9 cellular contexts compared by ENCODE assay signal in genomic region chr12:89461190-89461589, GRCh38.
DNase-seq lines count a peak whose midpoint lies in the region; ATAC-seq, FAIRE-seq and TF ChIP-seq lines count a peak whose summit lies in the region.
"Had no signal": no experiment of that assay in that cellular context is flagged by ENCODE, and none has a peak within 500 bp of the region (broad histone marks: within the 10 kb centered on the region; RNA-seq: fewer than 3 reads in every experiment).

No MANE protein-coding gene starts in this region.

- peak; percentile 59 for DNase-seq in A673 (ENCODE audit: low spot score)
- no peak for DNase-seq in colonic mucosa
- no peak for DNase-seq in SK-N-DZ (ENCODE audit: low spot score)
- no peak for DNase-seq in NCI-H2081 treated with DMSO at 0.1 percent for 48 hours (lab: John Stamatoyannopoulos, UW)
- DNase-seq in HTR-8/SVneo (ENCODE audit: insufficient read length, low spot score), result no peak
- DNase-seq in naive thymus-derived CD4-positive, alpha-beta T cell, result no peak

- CTCF ChIA-PET in A673 (lab: Charles Lee), result interaction anchor here (0.8 to 5.5 kb wide), 2 partner anchors 414 to 443 kb away, joined by 5 to 34 read pairs; no protein-coding TSS in a partner anchor
- CTCF ChIA-PET in naive thymus-derived CD4-positive, alpha-beta T cell (lab: Charles Lee), result interaction anchor here (1.0 to 4.9 kb wide), 14 partner anchors 9 to 443 kb away, joined by 3 to 50 read pairs (median 6); partner anchors contain the start of gene GALNT4

- H3K4me3 Mint-ChIP-seq in naive thymus-derived CD4-positive, alpha-beta T cell, result peak overlapping the region in 1 of 10 donors; percentile 81

- TF ChIP-seq CTCF in A673 (conservative IDR thresholded peaks at IDR 0.05; ENCODE audit: low read depth, low read length) (no peak), colonic mucosa (IDR thresholded peaks at IDR 0.05) (no peak)

- BruUV-seq in A673 (replicated peaks; lab: Mats Ljungman, UMichigan), result TSS peak; percentile 55

- no peak for FAIRE-seq in HTR-8/SVneo (lab: Jason Lieb, UNC)

- peak overlapping the region in 1 of 9 donors; percentile 16 for H3K27ac Mint-ChIP-seq in naive thymus-derived CD4-positive, alpha-beta T cell

- H3K36me3 ChIP-seq in A673 (ENCODE audit: insufficient read depth, low read length, poor library complexity, severe bottlenecking) (no peaks in the 10 kb centered on the region), colonic mucosa (no peaks in the 10 kb centered on the region), mesodermal cell (ENCODE audit: control insufficient read depth, insufficient read depth, low read length) (peaks cover 3% of the 10 kb centered on the region)
- H3K36me3 ChIP-seq in naive thymus-derived CD4-positive, alpha-beta T cell (ENCODE audit: control insufficient read depth in 2 of 3, insufficient read depth in 3 of 3, low read length in 3 of 3), result no peaks in the 10 kb centered on the region

- peak; percentile 15 for ATAC-seq in HG02588 (IDR thresholded peaks at IDR 0.05; ENCODE audit: unreplicated experiment)
- no peak for ATAC-seq in naive thymus-derived CD4-positive, alpha-beta T cell

- peaks cover 5 to 49% (median 11%) of the 10 kb centered on the region in 7 donors for H3K4me1 Mint-ChIP-seq in naive thymus-derived CD4-positive, alpha-beta T cell

- POLR2A ChIA-PET in A673 (lab: Charles Lee; ENCODE audit: low non-redundant PET), result interaction anchor here (0.7 kb wide), 1 partner anchor 115 kb away, joined by 3 read pairs; no protein-coding TSS in a partner anchor
- POLR2A ChIA-PET in naive thymus-derived CD4-positive, alpha-beta T cell (lab: Charles Lee), result interaction anchor here (0.5 kb wide), 1 partner anchor 532 kb away, joined by 3 read pairs; no protein-coding TSS in a partner anchor

- H3K27ac ChIP-seq in A673 (ENCODE audit: low read depth, low read length, poor library complexity, severe bottlenecking) (peak overlapping the region; percentile 88), colonic mucosa (no peak overlapping the region), mesodermal cell (ENCODE audit: low read depth, low read length, severe bottlenecking) (peak overlapping the region; percentile 58)
- no peak overlapping the region for H3K27ac ChIP-seq in naive thymus-derived CD4-positive, alpha-beta T cell (ENCODE audit: low read depth, low read length)
- H3K27ac ChIP-seq: C4-2B had no signal

- intact Hi-C loops in A673 (cut with micrococcal nuclease; ENCODE audit: unreplicated experiment), result loop anchor here (1.0 to 5.0 kb wide), 5 partner anchors 108 to 442 kb away; partner anchors contain the start of gene DUSP6
- intact Hi-C loops in colonic mucosa (cut with DNase I), result no loop called here
- intact Hi-C loops in naive thymus-derived CD4-positive, alpha-beta T cell (cut with micrococcal nuclease), result loop anchor here (1.0 to 5.0 kb wide), 9 partner anchors 68 to 1349 kb away; partner anchors contain the start of gene DUSP6 (in 1 of the 2)

- H3K27me3 ChIP-seq in A673 (replicated peaks; ENCODE audit: insufficient read depth, low read depth, low read length, poor library complexity) (no peaks in the 10 kb centered on the region), colonic mucosa (no peaks in the 10 kb centered on the region)
- H3K27me3 ChIP-seq in naive thymus-derived CD4-positive, alpha-beta T cell (ENCODE audit: control insufficient read depth in 2 of 2, insufficient read depth in 2 of 2, low read length in 2 of 2), result no peaks in the 10 kb centered on the region

- peaks cover 82% of the 10 kb centered on the region for H3K4me1 ChIP-seq in A673 (ENCODE audit: insufficient read depth, low read length, poor library complexity, severe bottlenecking)
- no peaks in the 10 kb centered on the region for H3K4me1 ChIP-seq in colonic mucosa
- peaks cover 18% of the 10 kb centered on the region for H3K4me1 ChIP-seq in mesodermal cell (ENCODE audit: control insufficient read depth, insufficient read depth, low read length, poor library complexity, severe bottlenecking)
- H3K4me1 ChIP-seq in naive thymus-derived CD4-positive, alpha-beta T cell (ENCODE audit: control insufficient read depth in 2 of 2, insufficient read depth in 2 of 2, low read length in 2 of 2), result peaks cover 0 to 9% of the 10 kb centered on the region in 2 donors

- H3K9me3 Mint-ChIP-seq in naive thymus-derived CD4-positive, alpha-beta T cell, result no peaks in the 10 kb centered on the region

- H3K27me3 Mint-ChIP-seq in naive thymus-derived CD4-positive, alpha-beta T cell, result no peaks in the 10 kb centered on the region

- peak overlapping the region; percentile 18 for H3K4me3 ChIP-seq in A673 (ENCODE audit: low read depth, low read length, poor library complexity, severe bottlenecking)
- no peak overlapping the region for H3K4me3 ChIP-seq in colonic mucosa
- H3K4me3 ChIP-seq in mesodermal cell (ENCODE audit: extremely low read depth, insufficient read depth, low read length, poor library complexity, severe bottlenecking), result no peak overlapping the region
- no peak overlapping the region for H3K4me3 ChIP-seq in naive thymus-derived CD4-positive, alpha-beta T cell (ENCODE audit: low read length)

- 32 to 33% methylated on average over 4 of the region's 4 CpGs for WGBS in mesodermal cell (ENCODE audit: insufficient coverage in 2 of 2), 2 experiments

- H3K9ac ChIP-seq in colonic mucosa (ENCODE audit: low read depth in 2 of 2, low read length in 2 of 2), result peak overlapping the region; percentile 1 to 37

- H3K9me3 ChIP-seq in A673 (ENCODE audit: low read depth, low read length, poor library complexity, severe bottlenecking) (no peaks in the 10 kb centered on the region), colonic mucosa (no peaks in the 10 kb centered on the region), mesodermal cell (ENCODE audit: control insufficient read depth, low read length) (no peaks in the 10 kb centered on the region)
- H3K9me3 ChIP-seq in naive thymus-derived CD4-positive, alpha-beta T cell (ENCODE audit: control insufficient read depth in 2 of 3, low read length in 3 of 3), result no peaks in the 10 kb centered on the region

- peaks cover 0 to 15% (median 4%) of the 10 kb centered on the region in 5 donors for H3K36me3 Mint-ChIP-seq in naive thymus-derived CD4-positive, alpha-beta T cell

Comparison
In these comparisons a context has a peak if more than half of its experiments do, and no peak if none do; other contexts are left out.
1. H3K27ac ChIP-seq: peak in A673 (single experiment) and mesodermal cell (single experiment); none in colonic mucosa (single experiment) and naive thymus-derived CD4-positive, alpha-beta T cell (single experiment).